In genomic region chr12:67436230-67436629, GRCh38 we compare ENCODE assay signal across 1 cellular context.
TF ChIP-seq lines count a peak whose summit lies in the region.

No MANE protein-coding gene starts in this region.

TF ChIP-seq in IMR-90, 13 proteins besides CTCF, POLR2A, EP300 and RAD21 (continued from another document):
- TF ChIP-seq ELK1 (IDR thresholded peaks at IDR 0.05; ENCODE audit: borderline replicate concordance, low read depth, low read length) = no peak
